Comparison of ENCODE assay signal across 18 cellular contexts in genomic region chr2:100274076-100274475, GRCh38. TPM values are rescaled to one million over a fixed set of nuclear protein-coding genes. Genes with fewer than 3 reads are reported as not detected.
DNase-seq lines count a peak whose midpoint lies in the region; ATAC-seq and TF ChIP-seq lines count a peak whose summit lies in the region.
"Had no signal": no experiment of that assay in that cellular context is flagged by ENCODE, and none has a peak within 500 bp of the region (broad histone marks: within the 10 kb centered on the region; RNA-seq: fewer than 3 reads in every experiment).

No MANE protein-coding gene starts in this region.

- H3K4me1 Mint-ChIP-seq in activated naive CD8-positive, alpha-beta T cell treated with anti-CD3 and anti-CD28 coated beads, Interleukin-2, amount 50 U/mL, for 24 hours = no peaks in the 10 kb centered on the region
- peaks cover 6% of the 10 kb centered on the region for H3K4me1 Mint-ChIP-seq in activated naive CD8-positive, alpha-beta T cell treated with anti-CD3 and anti-CD28 coated beads for 36 hours
- peaks cover 7% of the 10 kb centered on the region for H3K4me1 Mint-ChIP-seq in T-helper 17 cell

- peak; percentile 52 for ATAC-seq in activated naive CD8-positive, alpha-beta T cell treated with anti-CD3 and anti-CD28 coated beads, Interleukin-2, amount 50 U/mL, for 24 hours
- ATAC-seq in T-helper 17 cell = peak; percentile 50
- ATAC-seq in HG02759 (IDR thresholded peaks at IDR 0.05; ENCODE audit: unreplicated experiment) = no peak
- no peak for ATAC-seq in GM21576 (IDR thresholded peaks at IDR 0.05; ENCODE audit: unreplicated experiment)
- no peak for ATAC-seq in HG03342 (IDR thresholded peaks at IDR 0.05; ENCODE audit: unreplicated experiment)
- ATAC-seq: effector memory CD8-positive, alpha-beta T cell had no signal

- no peak for DNase-seq in activated naive CD8-positive, alpha-beta T cell treated with anti-CD3 and anti-CD28 coated beads, Interleukin-2, amount 50 U/mL, for 24 hours
- no peak for DNase-seq in activated naive CD8-positive, alpha-beta T cell treated with anti-CD3 and anti-CD28 coated beads for 36 hours
- DNase-seq in T-helper 17 cell (no peak), islet precursor cell (peak; percentile 42), vagina (ENCODE audit: extremely low spot score in 2 of 2) (peak; percentile 62 to 89)
- DNase-seq: activated CD4-positive, alpha-beta T cell treated with anti-CD3 and anti-CD28 coated beads for 48 hours; activated naive CD4-positive, alpha-beta T cell treated with Interleukin-2 at 50 U/mL for 16 hours; activated T-cell treated with anti-CD3 and anti-CD28 coated beads for 4 hours; CD4-positive, alpha-beta memory T cell; effector memory CD8-positive, alpha-beta T cell; glutamatergic neuron; NCI-H1436; NCI-H446 treated with DMSO at 0.1 percent for 48 hours had no signal

- H3K4me3 Mint-ChIP-seq in activated naive CD8-positive, alpha-beta T cell treated with anti-CD3 and anti-CD28 coated beads, Interleukin-2, amount 50 U/mL, for 24 hours = no peak overlapping the region
- H3K4me3 Mint-ChIP-seq in activated naive CD8-positive, alpha-beta T cell treated with anti-CD3 and anti-CD28 coated beads for 36 hours = no peak overlapping the region
- H3K4me3 Mint-ChIP-seq in T-helper 17 cell = no peak overlapping the region
- H3K4me3 Mint-ChIP-seq: CD4-positive, alpha-beta memory T cell; effector memory CD8-positive, alpha-beta T cell had no signal

- no peak for TF ChIP-seq CTCF in vagina (IDR thresholded peaks at IDR 0.05)

- H3K27ac Mint-ChIP-seq in activated naive CD8-positive, alpha-beta T cell treated with anti-CD3 and anti-CD28 coated beads, Interleukin-2, amount 50 U/mL, for 24 hours = no peak overlapping the region
- no peak overlapping the region for H3K27ac Mint-ChIP-seq in activated naive CD8-positive, alpha-beta T cell treated with anti-CD3 and anti-CD28 coated beads for 36 hours
- H3K27ac Mint-ChIP-seq in T-helper 17 cell = no peak overlapping the region
- H3K27ac Mint-ChIP-seq: effector memory CD8-positive, alpha-beta T cell had no signal

- peaks cover 3% of the 10 kb centered on the region for H3K9me3 Mint-ChIP-seq in activated naive CD8-positive, alpha-beta T cell treated with anti-CD3 and anti-CD28 coated beads, Interleukin-2, amount 50 U/mL, for 24 hours
- no peaks in the 10 kb centered on the region for H3K9me3 Mint-ChIP-seq in activated naive CD8-positive, alpha-beta T cell treated with anti-CD3 and anti-CD28 coated beads for 36 hours
- H3K9me3 Mint-ChIP-seq: effector memory CD8-positive, alpha-beta T cell had no signal

- peaks cover 1% of the 10 kb centered on the region for H3K27me3 Mint-ChIP-seq in activated naive CD8-positive, alpha-beta T cell treated with anti-CD3 and anti-CD28 coated beads, Interleukin-2, amount 50 U/mL, for 24 hours
- H3K27me3 Mint-ChIP-seq in activated naive CD8-positive, alpha-beta T cell treated with anti-CD3 and anti-CD28 coated beads for 36 hours = peaks cover 6% of the 10 kb centered on the region
- H3K27me3 Mint-ChIP-seq in T-helper 17 cell = peaks cover 35% of the 10 kb centered on the region

- no peaks in the 10 kb centered on the region for H3K4me1 ChIP-seq in vagina
- H3K4me1 ChIP-seq: suprapubic skin had no signal

- no peaks in the 10 kb centered on the region for H3K27me3 ChIP-seq in vagina
- H3K27me3 ChIP-seq: suprapubic skin had no signal

- H3K27ac ChIP-seq in vagina = peak overlapping the region; percentile 46
- H3K27ac ChIP-seq: suprapubic skin had no signal

- no peaks in the 10 kb centered on the region for H3K9me3 ChIP-seq in T-helper 17 cell (ENCODE audit: control insufficient read depth, low read length, poor library complexity, severe bottlenecking)
- H3K9me3 ChIP-seq in vagina = no peaks in the 10 kb centered on the region
- H3K9me3 ChIP-seq: suprapubic skin had no signal

- TF ChIP-seq POLR2A in vagina (IDR thresholded peaks at IDR 0.05) = no peak

- intact Hi-C loops in vagina (cut with DNase I) = no loop called here

- H3K36me3 ChIP-seq in vagina = no peaks in the 10 kb centered on the region
- H3K36me3 ChIP-seq: suprapubic skin had no signal

- H3K36me3 Mint-ChIP-seq in activated naive CD8-positive, alpha-beta T cell treated with anti-CD3 and anti-CD28 coated beads, Interleukin-2, amount 50 U/mL, for 24 hours (ENCODE audit: low read depth) = no peaks in the 10 kb centered on the region
- H3K36me3 Mint-ChIP-seq in activated naive CD8-positive, alpha-beta T cell treated with anti-CD3 and anti-CD28 coated beads for 36 hours = no peaks in the 10 kb centered on the region
- peaks cover 2% of the 10 kb centered on the region for H3K36me3 Mint-ChIP-seq in T-helper 17 cell (ENCODE audit: low read depth)
- H3K36me3 Mint-ChIP-seq: CD4-positive, alpha-beta memory T cell had no signal

- no peak overlapping the region for H3K4me3 ChIP-seq in vagina
- H3K4me3 ChIP-seq: suprapubic skin had no signal

RNA-seq across cellular contexts. Expression of gene LONRF2, which starts 48.2 kb away (rescaled TPM):
- not detected for total RNA-seq in activated naive CD8-positive, alpha-beta T cell treated with anti-CD3 and anti-CD28 coated beads for 36 hours
- total RNA-seq in T-helper 17 cell (under 1 TPM; 0.12 to 0.18 TPM), vagina (9.6 TPM)
- total RNA-seq: LHCN-M2 had no signal

Comparison
In these comparisons a context has a peak if more than half of its experiments do, and no peak if none do; other contexts are left out.
1. ATAC-seq: peak in activated naive CD8-positive, alpha-beta T cell treated with anti-CD3 and anti-CD28 coated beads, Interleukin-2, amount 50 U/mL, for 24 hours (single experiment) and T-helper 17 cell (single experiment); none in HG02759 (single experiment), GM21576 (single experiment) and HG03342 (single experiment).
2. DNase-seq: peak in islet precursor cell (single experiment) and vagina (2 of 2); none in activated naive CD8-positive, alpha-beta T cell treated with anti-CD3 and anti-CD28 coated beads, Interleukin-2, amount 50 U/mL, for 24 hours (single experiment), activated naive CD8-positive, alpha-beta T cell treated with anti-CD3 and anti-CD28 coated beads for 36 hours (single experiment) and T-helper 17 cell (0 of 3).